ENCODE assay signal across 8 cellular contexts in genomic region chr9:70406446-70406862, GRCh38. TPM values are rescaled to one million over a fixed set of nuclear protein-coding genes. Genes with fewer than 3 reads are reported as not detected.
DNase-seq lines count a peak whose midpoint lies in the region; ATAC-seq, FAIRE-seq and TF ChIP-seq lines count a peak whose summit lies in the region.

No MANE protein-coding gene starts in this region.

- H3K4me2 ChIP-seq in BLaER1 treated with 17β-estradiol and CSF1 and Interleukin-3, amounts not matched to agents 10 nM and 100 nM: peak overlapping the region; percentile 69 to 85 (median 76)

- H3K4me1 ChIP-seq in BLaER1 treated with 17β-estradiol and CSF1 and Interleukin-3, amounts not matched to agents 10 nM and 100 nM: peaks cover 49 to 86% (median 62%) of the 10 kb centered on the region in 10 experiments
- H3K4me1 ChIP-seq in foreskin keratinocyte (peaks cover 30% of the 10 kb centered on the region), small intestine (ENCODE audit: control insufficient read depth in 2 of 2, insufficient read depth in 1 of 2, low read depth in 1 of 2, low read length in 1 of 2) (peaks cover 7 to 38% of the 10 kb centered on the region in 2 donors)

- no peaks in the 10 kb centered on the region for H3K9me3 ChIP-seq in BLaER1 treated with 17β-estradiol and CSF1 and Interleukin-3, amounts not matched to agents 10 nM and 100 nM (replicated peaks in 1 of 11)
- no peaks in the 10 kb centered on the region for H3K9me3 ChIP-seq in small intestine (ENCODE audit: control insufficient read depth, low read depth)

- H3K36me3 ChIP-seq in BLaER1 treated with 17β-estradiol and CSF1 and Interleukin-3, amounts not matched to agents 10 nM and 100 nM: peaks cover 0 to 7% (median 0%) of the 10 kb centered on the region in 11 experiments; a peak in 1 of 22 replicates
- no peaks in the 10 kb centered on the region for H3K36me3 ChIP-seq in small intestine (ENCODE audit: control insufficient read depth in 2 of 2, insufficient read depth in 2 of 2, low read length in 2 of 2)

- H3K27ac ChIP-seq in BLaER1 treated with 17β-estradiol and CSF1 and Interleukin-3, amounts not matched to agents 10 nM and 100 nM: peak overlapping the region; percentile 25 to 87 (median 81); a peak in 21 of 22 replicates
- H3K27ac ChIP-seq in foreskin keratinocyte: peak overlapping the region; percentile 80
- H3K27ac ChIP-seq in small intestine (ENCODE audit: low read depth in 1 of 2, low read length in 1 of 2): peak overlapping the region; percentile 77 to 91

- POLR2A ChIA-PET in activated CD4-positive, alpha-beta memory T cell treated with anti-CD3 and anti-CD28 coated beads for 36 hours (lab: Charles Lee): interaction anchor here (3.8 kb wide), 1 partner anchor 13 kb away, joined by 29 read pairs; no protein-coding TSS in a partner anchor

- DNase-seq in activated CD4-positive, alpha-beta memory T cell treated with anti-CD3 and anti-CD28 coated beads for 36 hours: peak; percentile 69
- no peak for DNase-seq in foreskin keratinocyte
- no peak for DNase-seq in small intestine
- no peak for DNase-seq in effector CD4-positive, alpha-beta T cell
- DNase-seq in NCI-H1694 treated with DMSO at 0.1 percent for 48 hours (lab: John Stamatoyannopoulos, UW): no peak

- H3K4me1 Mint-ChIP-seq in activated CD4-positive, alpha-beta memory T cell treated with anti-CD3 and anti-CD28 coated beads for 36 hours (ENCODE audit: low read depth): peaks cover 79% of the 10 kb centered on the region

- CTCF ChIA-PET in activated CD4-positive, alpha-beta memory T cell treated with anti-CD3 and anti-CD28 coated beads for 36 hours (lab: Charles Lee): interaction anchor here (0.7 to 1.1 kb wide), 5 partner anchors 8 to 196 kb away, joined by 3 to 4 read pairs (median 3); partner anchors contain the start of gene KLF9

- FAIRE-seq in small intestine (lab: Jason Lieb, UNC): no peak

- H3K9me3 Mint-ChIP-seq in activated CD4-positive, alpha-beta memory T cell treated with anti-CD3 and anti-CD28 coated beads for 36 hours: no peaks in the 10 kb centered on the region

- ATAC-seq in GM19043 (IDR thresholded peaks at IDR 0.05; ENCODE audit: low read depth, unreplicated experiment) (peak; percentile 54), HG03108 (IDR thresholded peaks at IDR 0.05; ENCODE audit: unreplicated experiment) (peak; percentile 65), foreskin keratinocyte (no peak)

- 34 to 64% (median 46%) methylated on average over 6 of the region's 6 CpGs for WGBS in small intestine, 3 donors

- no peaks in the 10 kb centered on the region for H3K27me3 Mint-ChIP-seq in activated CD4-positive, alpha-beta memory T cell treated with anti-CD3 and anti-CD28 coated beads for 36 hours

- intact Hi-C loops in activated CD4-positive, alpha-beta memory T cell treated with anti-CD3 and anti-CD28 coated beads for 36 hours (cut with micrococcal nuclease): loop anchor here (2.0 kb wide), 2 partner anchors 14 to 66 kb away; no protein-coding TSS in a partner anchor

- H3K4me3 ChIP-seq in BLaER1 treated with 17β-estradiol and CSF1 and Interleukin-3, amounts not matched to agents 10 nM and 100 nM: peak overlapping the region in 6 of 10 experiments; percentile 21 to 61 (median 32); a peak in 11 of 20 replicates
- no peak overlapping the region for H3K4me3 ChIP-seq in small intestine (ENCODE audit: low read depth in 1 of 2, low read length in 2 of 2)

- H3K4me3 Mint-ChIP-seq in activated CD4-positive, alpha-beta memory T cell treated with anti-CD3 and anti-CD28 coated beads for 36 hours: peak overlapping the region; percentile 73

- peaks cover 0 to 91% (median 14%) of the 10 kb centered on the region in 11 experiments; a peak in 13 of 22 replicates for H4K20me1 ChIP-seq in BLaER1 treated with 17β-estradiol and CSF1 and Interleukin-3, amounts not matched to agents 10 nM and 100 nM

- H3K36me3 Mint-ChIP-seq in activated CD4-positive, alpha-beta memory T cell treated with anti-CD3 and anti-CD28 coated beads for 36 hours: peaks cover 7% of the 10 kb centered on the region

- no peaks in the 10 kb centered on the region; a peak in 2 of 22 replicates for H3K27me3 ChIP-seq in BLaER1 treated with 17β-estradiol and CSF1 and Interleukin-3, amounts not matched to agents 10 nM and 100 nM
- H3K27me3 ChIP-seq in foreskin keratinocyte (no peaks in the 10 kb centered on the region), small intestine (ENCODE audit: control insufficient read depth in 2 of 2, insufficient read depth in 2 of 2, low read length in 2 of 2) (no peaks in the 10 kb centered on the region)

- H3K9ac ChIP-seq in BLaER1 treated with 17β-estradiol and CSF1 and Interleukin-3, amounts not matched to agents 10 nM and 100 nM: peak overlapping the region; percentile 46 to 75 (median 66)

- peak overlapping the region; percentile 92 for H3K27ac Mint-ChIP-seq in activated CD4-positive, alpha-beta memory T cell treated with anti-CD3 and anti-CD28 coated beads for 36 hours

- no peak for TF ChIP-seq CTCF in foreskin keratinocyte (conservative IDR thresholded peaks at IDR 0.05)

RNA-seq across cellular contexts. Expression of gene KLF9, which starts 8.0 kb away (rescaled TPM):
- total RNA-seq in activated CD4-positive, alpha-beta memory T cell treated with anti-CD3 and anti-CD28 coated beads for 36 hours: 10 to 100 TPM; 23.7 to 24.5 TPM
- total RNA-seq in foreskin keratinocyte: 4.5 and 5.7 TPM in 2 replicates
- polyA plus RNA-seq in foreskin keratinocyte (2.0 TPM in 2 replicates), small intestine (10 to 100 TPM; 15.2 to 33.7 (median 16.8) TPM)

Comparison
In these comparisons a context has a peak if more than half of its experiments do, and no peak if none do; other contexts are left out.
1. H3K4me3 ChIP-seq: peak in BLaER1 treated with 17β-estradiol and CSF1 and Interleukin-3, amounts not matched to agents 10 nM and 100 nM (6 of 10); none in small intestine (0 of 2).
2. Peak in every context shown above with its lines, with median percentiles within 50 percentile points of each other: H3K27ac ChIP-seq.